8 cellular contexts compared by ENCODE assay signal in genomic region chr2:71082402-71083252, GRCh38. TPM values are rescaled to one million over a fixed set of nuclear protein-coding genes. Genes with fewer than 3 reads are reported as not detected.
DNase-seq lines count a peak whose midpoint lies in the region; ATAC-seq lines count a peak whose summit lies in the region.
"Had no signal": no experiment of that assay in that cellular context is flagged by ENCODE, and none has a peak within 500 bp of the region (broad histone marks: within the 10 kb centered on the region; RNA-seq: fewer than 3 reads in every experiment).

No MANE protein-coding gene starts in this region.

- peak; percentile 72 for ATAC-seq in GM19351 (IDR thresholded peaks at IDR 0.05; ENCODE audit: unreplicated experiment)
- peak; percentile 61 for ATAC-seq in HG03066 (IDR thresholded peaks at IDR 0.05; ENCODE audit: low read depth, unreplicated experiment)
- no peak for ATAC-seq in esophagus mucosa
- ATAC-seq: gastroesophageal sphincter had no signal

- DNase-seq in activated CD8-positive, alpha-beta memory T cell treated with anti-CD3 and anti-CD28 coated beads, Interleukin-2, amount 50 U/mL, for 24 hours (ENCODE audit: extremely low read depth): peak; percentile 31
- DNase-seq in stimulated activated CD4-positive, alpha-beta T cell treated with anti-CD3 and anti-CD28 coated beads, Interleukin-4, amount 100 ng/mL, for 48 hours (ENCODE audit: low read depth in 2 of 2): peak; percentile 51 to 58
- DNase-seq in NCI-H2029 treated with DMSO at 0.1 percent for 48 hours (lab: John Stamatoyannopoulos, UW): no peak
- DNase-seq in 8988T: no peak

RNA-seq across cellular contexts. Expression of gene NAGK, which starts 14.2 kb away (rescaled TPM):
- 200 TPM for total RNA-seq in esophagus mucosa

RNA-seq across cellular contexts. Expression of gene MCEE, which starts 47.4 kb away (rescaled TPM):
- 33.8 TPM for total RNA-seq in esophagus mucosa

RNA-seq across cellular contexts. Expression of gene MPHOSPH10, which starts 47.8 kb away (rescaled TPM):
- 31.4 TPM for total RNA-seq in esophagus mucosa

Comparison
In these comparisons a context has a peak if more than half of its experiments do, and no peak if none do; other contexts are left out.
1. DNase-seq: peak in activated CD8-positive, alpha-beta memory T cell treated with anti-CD3 and anti-CD28 coated beads, Interleukin-2, amount 50 U/mL, for 24 hours (single experiment) and stimulated activated CD4-positive, alpha-beta T cell treated with anti-CD3 and anti-CD28 coated beads, Interleukin-4, amount 100 ng/mL, for 48 hours (2 of 2); none in NCI-H2029 treated with DMSO at 0.1 percent for 48 hours (single experiment) and 8988T (single experiment).